ENCODE assay signal across 21 cellular contexts in genomic region chr12:68075416-68075815, GRCh38.
DNase-seq lines count a peak whose midpoint lies in the region; ATAC-seq and TF ChIP-seq lines count a peak whose summit lies in the region.
"Had no signal": no experiment of that assay in that cellular context is flagged by ENCODE, and none has a peak within 500 bp of the region (broad histone marks: within the 10 kb centered on the region; RNA-seq: fewer than 3 reads in every experiment).

No MANE protein-coding gene starts in this region.

- H3K27ac ChIP-seq in hepatocyte: no peak overlapping the region
- H3K27ac ChIP-seq: 22Rv1; A549; BLaER1 treated with 17β-estradiol and CSF1 and Interleukin-3, amounts not matched to agents 10 nM and 100 nM; C4-2B had no signal

- intact Hi-C loops in natural killer cell (cut with micrococcal nuclease): no loop called here

- H3K79me2 ChIP-seq in hepatocyte: no peaks in the 10 kb centered on the region

- H3K4me1 Mint-ChIP-seq in natural killer cell treated with Interleukin-12 subunit alpha and Interleukin-12 subunit beta and Interleukin-15 and Interleukin-18, amount 100 ng/mL, for 72 hours (ENCODE audit: low read depth in 2 of 2): peaks cover 58 to 68% of the 10 kb centered on the region in 2 donors
- H3K4me1 Mint-ChIP-seq in natural killer cell: peaks cover 28 to 30% of the 10 kb centered on the region in 2 donors
- H3K4me1 Mint-ChIP-seq in stimulated activated naive CD8-positive, alpha-beta T cell treated with anti-CD3 and anti-CD28 coated beads, Interleukin-15, amount 100 ng/mL, for 72 hours: peaks cover 24% of the 10 kb centered on the region

- H3K9me3 Mint-ChIP-seq in natural killer cell treated with Interleukin-12 subunit alpha and Interleukin-12 subunit beta and Interleukin-15 and Interleukin-18, amount 100 ng/mL, for 72 hours: peaks cover 5% of the 10 kb centered on the region
- H3K9me3 Mint-ChIP-seq in natural killer cell: no peaks in the 10 kb centered on the region
- H3K9me3 Mint-ChIP-seq in stimulated activated naive CD8-positive, alpha-beta T cell treated with anti-CD3 and anti-CD28 coated beads, Interleukin-15, amount 100 ng/mL, for 72 hours: peaks cover 0 to 6% of the 10 kb centered on the region in 2 donors
- H3K9me3 Mint-ChIP-seq: CD4-positive, alpha-beta T cell; CD8-positive, alpha-beta T cell had no signal

- no peak overlapping the region for H2AFZ ChIP-seq in hepatocyte

- peak overlapping the region; percentile 41 for H3K4me3 Mint-ChIP-seq in natural killer cell treated with Interleukin-12 subunit alpha and Interleukin-12 subunit beta and Interleukin-15 and Interleukin-18, amount 100 ng/mL, for 72 hours
- H3K4me3 Mint-ChIP-seq in natural killer cell: no peak overlapping the region
- H3K4me3 Mint-ChIP-seq in stimulated activated naive CD8-positive, alpha-beta T cell treated with anti-CD3 and anti-CD28 coated beads, Interleukin-15, amount 100 ng/mL, for 72 hours: no peak overlapping the region
- H3K4me3 Mint-ChIP-seq: B cell; CD4-positive, alpha-beta T cell; CD8-positive, alpha-beta T cell had no signal

- H3K27me3 ChIP-seq in hepatocyte: no peaks in the 10 kb centered on the region
- H3K27me3 ChIP-seq: BLaER1 treated with 17β-estradiol and CSF1 and Interleukin-3, amounts not matched to agents 10 nM and 100 nM had no signal

- H3K9me3 ChIP-seq in hepatocyte (ENCODE audit: low read depth): no peaks in the 10 kb centered on the region
- H3K9me3 ChIP-seq: A549 had no signal

- no peak for ATAC-seq in natural killer cell treated with Interleukin-12 subunit alpha and Interleukin-12 subunit beta and Interleukin-15 and Interleukin-18, amount 100 ng/mL, for 72 hours
- ATAC-seq in natural killer cell: no peak
- ATAC-seq in stimulated activated naive CD8-positive, alpha-beta T cell treated with anti-CD3 and anti-CD28 coated beads, Interleukin-15, amount 100 ng/mL, for 72 hours: no peak
- ATAC-seq: A549; CD8-positive, alpha-beta T cell; GM12878 had no signal

- peak overlapping the region; percentile 95 to 97 for H3K27ac Mint-ChIP-seq in natural killer cell treated with Interleukin-12 subunit alpha and Interleukin-12 subunit beta and Interleukin-15 and Interleukin-18, amount 100 ng/mL, for 72 hours
- no peak overlapping the region for H3K27ac Mint-ChIP-seq in natural killer cell
- no peak overlapping the region for H3K27ac Mint-ChIP-seq in stimulated activated naive CD8-positive, alpha-beta T cell treated with anti-CD3 and anti-CD28 coated beads, Interleukin-15, amount 100 ng/mL, for 72 hours
- H3K27ac Mint-ChIP-seq: B cell; CD4-positive, alpha-beta T cell; CD8-positive, alpha-beta T cell had no signal

- H3K4me1 ChIP-seq in hepatocyte (ENCODE audit: insufficient read depth): peaks cover 3% of the 10 kb centered on the region
- H3K4me1 ChIP-seq: A549 had no signal

- peaks cover 20% of the 10 kb centered on the region for H3K36me3 Mint-ChIP-seq in natural killer cell treated with Interleukin-12 subunit alpha and Interleukin-12 subunit beta and Interleukin-15 and Interleukin-18, amount 100 ng/mL, for 72 hours
- H3K36me3 Mint-ChIP-seq in natural killer cell: no peaks in the 10 kb centered on the region
- H3K36me3 Mint-ChIP-seq: CD8-positive, alpha-beta T cell had no signal

- H4K20me1 ChIP-seq in hepatocyte (ENCODE audit: insufficient read depth, poor library complexity, severe bottlenecking): no peaks in the 10 kb centered on the region
- H4K20me1 ChIP-seq: BLaER1 treated with 17β-estradiol and CSF1 and Interleukin-3, amounts not matched to agents 10 nM and 100 nM had no signal

- no peak for DNase-seq in natural killer cell treated with Interleukin-12 subunit alpha and Interleukin-12 subunit beta and Interleukin-15 and Interleukin-18, amount 100 ng/mL, for 72 hours (ENCODE audit: low spot score)
- DNase-seq in natural killer cell: no peak
- DNase-seq in hepatocyte (ENCODE audit: low spot score): peak; percentile 44
- no peak for DNase-seq in stimulated activated naive CD8-positive, alpha-beta T cell treated with anti-CD3 and anti-CD28 coated beads, Interleukin-15, amount 100 ng/mL, for 72 hours
- no peak for DNase-seq in putamen (ENCODE audit: low spot score)
- DNase-seq: AML-193; CD4-positive, alpha-beta T cell; CD8-positive, alpha-beta T cell; DMS 273 treated with DMSO at 0.1 percent for 48 hours; DMS153; DMS53; DMS79; DND-41; EL; GDM1 had no signal

- no peaks in the 10 kb centered on the region for H3K36me3 ChIP-seq in hepatocyte (replicated peaks; ENCODE audit: insufficient read depth, low read depth)
- H3K36me3 ChIP-seq: BLaER1 treated with 17β-estradiol and CSF1 and Interleukin-3, amounts not matched to agents 10 nM and 100 nM had no signal

- peak overlapping the region; percentile 19 for H3K4me2 ChIP-seq in hepatocyte
- H3K4me2 ChIP-seq: A549; BLaER1 treated with 17β-estradiol and CSF1 and Interleukin-3, amounts not matched to agents 10 nM and 100 nM had no signal

- H3K4me3 ChIP-seq in hepatocyte: no peak overlapping the region
- H3K4me3 ChIP-seq: A549; BLaER1 treated with 17β-estradiol and CSF1 and Interleukin-3, amounts not matched to agents 10 nM and 100 nM; GM12878 had no signal

- 49% methylated on average over 4 of the region's 4 CpGs for WGBS in hepatocyte (ENCODE audit: low lambda C conversion rate, missing lambda C conversion rate)

- no peak for TF ChIP-seq CTCF in natural killer cell (IDR thresholded peaks at IDR 0.05)
- TF ChIP-seq CTCF in hepatocyte (IDR thresholded peaks at IDR 0.05; ENCODE audit: poor library complexity): no peak

- no peaks in the 10 kb centered on the region for H3K9me2 ChIP-seq in hepatocyte (replicated peaks; ENCODE audit: insufficient read depth)

- H3K27me3 Mint-ChIP-seq in natural killer cell treated with Interleukin-12 subunit alpha and Interleukin-12 subunit beta and Interleukin-15 and Interleukin-18, amount 100 ng/mL, for 72 hours: no peaks in the 10 kb centered on the region
- no peaks in the 10 kb centered on the region for H3K27me3 Mint-ChIP-seq in natural killer cell (ENCODE audit: low read depth in 2 of 2)
- H3K27me3 Mint-ChIP-seq in stimulated activated naive CD8-positive, alpha-beta T cell treated with anti-CD3 and anti-CD28 coated beads, Interleukin-15, amount 100 ng/mL, for 72 hours: no peaks in the 10 kb centered on the region
- H3K27me3 Mint-ChIP-seq: B cell; CD4-positive, alpha-beta T cell had no signal

Comparison
In these comparisons a context has a peak if more than half of its experiments do, and no peak if none do; other contexts are left out.
1. H3K27ac Mint-ChIP-seq: peak in natural killer cell treated with Interleukin-12 subunit alpha and Interleukin-12 subunit beta and Interleukin-15 and Interleukin-18, amount 100 ng/mL, for 72 hours (2 of 2); none in natural killer cell (0 of 2) and stimulated activated naive CD8-positive, alpha-beta T cell treated with anti-CD3 and anti-CD28 coated beads, Interleukin-15, amount 100 ng/mL, for 72 hours (0 of 2).